In the genomic region with DNA sequence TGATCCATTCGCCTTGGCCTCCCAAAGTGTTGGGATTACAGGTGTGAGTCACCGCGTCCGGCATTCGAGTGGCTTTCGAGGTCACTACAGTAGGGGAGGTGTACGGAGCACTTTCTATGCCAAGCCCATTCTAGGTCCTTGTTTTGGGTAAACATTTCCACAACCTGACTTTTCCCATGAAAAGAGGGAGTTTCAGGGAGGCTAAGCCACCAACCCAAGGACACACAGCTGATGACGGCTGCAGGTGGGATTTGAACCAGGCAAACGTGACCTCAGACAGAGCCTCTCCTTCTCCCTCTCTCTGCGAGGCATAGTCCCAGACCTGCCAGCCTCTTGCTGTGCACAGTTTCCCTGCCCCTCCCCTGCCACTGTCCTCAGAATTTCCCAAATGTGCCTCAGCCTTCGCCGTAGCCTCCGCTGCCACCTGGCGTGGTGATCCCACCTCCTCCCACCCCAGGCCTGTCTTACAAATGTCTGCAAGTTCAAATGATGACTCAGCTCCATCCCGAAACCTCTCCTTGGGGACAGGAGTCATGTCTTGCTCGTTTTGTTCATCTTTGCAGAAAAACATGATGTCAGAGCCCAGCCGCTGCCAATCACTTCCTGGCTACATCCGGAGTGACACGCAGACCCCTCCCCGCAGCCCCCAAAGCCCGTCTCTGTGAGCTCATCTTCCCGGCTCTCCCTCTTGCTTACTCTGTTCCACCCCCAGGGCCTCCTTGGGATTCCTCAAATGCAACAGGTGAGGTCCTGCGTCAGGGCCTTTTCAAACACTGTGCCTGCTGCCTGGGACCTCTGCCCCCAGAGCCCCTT, we compare ENCODE assay signal across 10 cellular contexts. TPM values are rescaled to one million over a fixed set of nuclear protein-coding genes. Genes with fewer than 3 reads are reported as not detected.
DNase-seq lines count a peak whose midpoint lies in the region; ATAC-seq and TF ChIP-seq lines count a peak whose summit lies in the region.
"Had no signal": no experiment of that assay in that cellular context is flagged by ENCODE, and none has a peak within 500 bp of the region (broad histone marks: within the 10 kb centered on the region; RNA-seq: fewer than 3 reads in every experiment).

No MANE protein-coding gene starts in this region.

- DNase-seq in Calu3 (peak; percentile 24), lung microvascular endothelial cell (ENCODE audit: low read depth in 2 of 2) (peak; percentile 44 to 73), sciatic nerve (ENCODE audit: low spot score) (no peak), SW 1271 (lab: John Stamatoyannopoulos, UW) (no peak)

- CTCF ChIA-PET in Calu3 (lab: Charles Lee) = interaction anchor here (0.6 to 1.0 kb wide), 4 partner anchors 54 to 238 kb away, joined by 3 to 5 read pairs (median 4); no protein-coding TSS in a partner anchor

- no peak overlapping the region for H3K9ac ChIP-seq in HUES48 (ENCODE audit: low read depth, low read length)

- peaks cover 4% of the 10 kb centered on the region for H3K36me3 Mint-ChIP-seq in Calu3 (ENCODE audit: insufficient read depth, unreplicated experiment)
- no peaks in the 10 kb centered on the region for H3K36me3 Mint-ChIP-seq in activated T-helper 17 cell treated with anti-CD3 and anti-CD28 coated beads, Interleukin-2, amount 50 U/mL, for 72 hours (ENCODE audit: low read depth)
- H3K36me3 Mint-ChIP-seq: brain had no signal

- BruUV-seq in Calu3 (replicated peaks; lab: Mats Ljungman, UMichigan) = no TSS peak

- no peaks in the 10 kb centered on the region for H3K9me3 ChIP-seq in HUES48 (ENCODE audit: control insufficient read depth, insufficient read depth, low read length)

- H3K4me3 ChIP-seq in HUES48 (ENCODE audit: low read depth, low read length) = no peak overlapping the region

- no peaks in the 10 kb centered on the region for H3K27me3 Mint-ChIP-seq in Calu3 (ENCODE audit: unreplicated experiment)
- H3K27me3 Mint-ChIP-seq in activated T-helper 17 cell treated with anti-CD3 and anti-CD28 coated beads, Interleukin-2, amount 50 U/mL, for 72 hours = no peaks in the 10 kb centered on the region

- no peaks in the 10 kb centered on the region for H3K36me3 ChIP-seq in HUES48 (ENCODE audit: control insufficient read depth, insufficient read depth, low read length)

- intact Hi-C loops in Calu3 (cut with micrococcal nuclease; ENCODE audit: unreplicated experiment) (no loop called here), sciatic nerve (cut with DNase I) (no loop called here)

- ATAC-seq in activated T-helper 17 cell treated with anti-CD3 and anti-CD28 coated beads, Interleukin-2, amount 50 U/mL, for 72 hours (replicated peaks) = peak; percentile 95
- ATAC-seq in GM18907 (IDR thresholded peaks at IDR 0.05; ENCODE audit: unreplicated experiment) = no peak
- ATAC-seq in HG02759 (IDR thresholded peaks at IDR 0.05; ENCODE audit: unreplicated experiment) = no peak
- ATAC-seq in sciatic nerve = no peak

- no peak overlapping the region for H3K27ac Mint-ChIP-seq in Calu3 (ENCODE audit: unreplicated experiment)
- peak overlapping the region; percentile 35 for H3K27ac Mint-ChIP-seq in activated T-helper 17 cell treated with anti-CD3 and anti-CD28 coated beads, Interleukin-2, amount 50 U/mL, for 72 hours

- no peak overlapping the region for H3K4me3 Mint-ChIP-seq in Calu3 (ENCODE audit: low read depth, unreplicated experiment)
- H3K4me3 Mint-ChIP-seq in activated T-helper 17 cell treated with anti-CD3 and anti-CD28 coated beads, Interleukin-2, amount 50 U/mL, for 72 hours = peak overlapping the region; percentile 51
- H3K4me3 Mint-ChIP-seq: nephron had no signal

- H3K27ac ChIP-seq in HUES48 (ENCODE audit: low read depth, low read length) = peak overlapping the region; percentile 64

- no peaks in the 10 kb centered on the region for H3K27me3 ChIP-seq in HUES48 (ENCODE audit: control insufficient read depth, insufficient read depth, low read length)

- no peaks in the 10 kb centered on the region for H3K4me1 ChIP-seq in HUES48 (ENCODE audit: control insufficient read depth, insufficient read depth, low read length)

- TF ChIP-seq CTCF in Calu3 (IDR thresholded peaks at IDR 0.05; ENCODE audit: unreplicated experiment) = no peak

- peaks cover 8% of the 10 kb centered on the region for H3K4me1 Mint-ChIP-seq in Calu3 (ENCODE audit: low read depth, unreplicated experiment)
- peaks cover 8% of the 10 kb centered on the region for H3K4me1 Mint-ChIP-seq in activated T-helper 17 cell treated with anti-CD3 and anti-CD28 coated beads, Interleukin-2, amount 50 U/mL, for 72 hours

- no peaks in the 10 kb centered on the region for H3K9me3 Mint-ChIP-seq in Calu3 (ENCODE audit: low read depth, unreplicated experiment)
- H3K9me3 Mint-ChIP-seq in activated T-helper 17 cell treated with anti-CD3 and anti-CD28 coated beads, Interleukin-2, amount 50 U/mL, for 72 hours = no peaks in the 10 kb centered on the region
- H3K9me3 Mint-ChIP-seq: brain, nephron had no signal

RNA-seq across cellular contexts. Expression of gene GADD45B, which starts 6.6 kb away (rescaled TPM):
- total RNA-seq in Calu3 (2022) (26.3 and 36.5 TPM in 2 replicates), lung microvascular endothelial cell (49.5 and 175 TPM in 2 replicates), sciatic nerve (136 TPM)
- total RNA-seq in activated T-helper 17 cell treated with anti-CD3 and anti-CD28 coated beads, Interleukin-2, amount 50 U/mL, for 72 hours = 10 to 100 TPM; 40.6 to 80.0 TPM

RNA-seq across cellular contexts. Expression of gene LMNB2, which starts 12.5 kb away (rescaled TPM):
- total RNA-seq in Calu3 (2022) (88.0 and 109 TPM in 2 replicates), lung microvascular endothelial cell (50.6 and 51.9 TPM in 2 replicates), sciatic nerve (16.3 TPM)
- 10 to 100 TPM; 63.3 to 98.7 TPM for total RNA-seq in activated T-helper 17 cell treated with anti-CD3 and anti-CD28 coated beads, Interleukin-2, amount 50 U/mL, for 72 hours

RNA-seq across cellular contexts. Expression of gene TIMM13, which starts 41.9 kb away (rescaled TPM):
- total RNA-seq in Calu3 (2022) (75.8 and 81.8 TPM in 2 replicates), lung microvascular endothelial cell (38.6 and 46.2 TPM in 2 replicates), sciatic nerve (37.3 TPM)
- 100 to 1,000 TPM in 1 of 2 donors, 10 to 100 TPM in 1; 51.0 to 140 TPM for total RNA-seq in activated T-helper 17 cell treated with anti-CD3 and anti-CD28 coated beads, Interleukin-2, amount 50 U/mL, for 72 hours

Comparison
In these comparisons a context has a peak if more than half of its experiments do, and no peak if none do; other contexts are left out.
1. DNase-seq: peak in Calu3 (single experiment) and lung microvascular endothelial cell (2 of 2); none in sciatic nerve (single experiment) and SW 1271 (0 of 2).